8 cellular contexts compared by ENCODE assay signal in the genomic region with DNA sequence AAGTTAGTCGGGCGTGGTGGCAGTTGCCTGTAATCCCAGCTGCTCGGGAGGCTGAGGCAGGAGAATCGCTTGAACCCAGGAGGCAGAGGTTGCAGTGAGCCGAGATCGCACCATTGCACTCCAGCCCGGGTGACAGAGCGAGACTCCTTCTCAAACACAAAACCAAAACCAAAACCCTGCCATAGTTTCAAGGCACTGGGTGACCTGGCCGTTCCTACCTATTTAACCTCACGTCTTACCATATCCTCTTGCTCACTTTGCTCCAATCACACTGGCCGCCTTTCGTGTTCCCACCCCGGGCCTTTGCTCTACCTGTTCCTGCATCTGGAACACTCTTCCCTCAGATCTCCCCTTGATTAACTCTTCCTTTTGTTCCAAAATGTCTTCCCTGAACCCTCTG. TPM values are rescaled to one million over a fixed set of nuclear protein-coding genes. Genes with fewer than 3 reads are reported as not detected.
A peak's percentile ranks its signal among the peaks of the same experiment; 100 is the strongest.
DNase-seq lines count a peak whose midpoint lies in the region; ATAC-seq, FAIRE-seq and TF ChIP-seq lines count a peak whose summit lies in the region.
"Not testable (repeated sequence)": the region's sequence is repeated elsewhere in the genome, so short reads cannot be mapped to it uniquely, and the experiment has no call there.
"Had no signal": no experiment of that assay in that cellular context is flagged by ENCODE, and none has a peak within 500 bp of the region (broad histone marks: within the 10 kb centered on the region; RNA-seq: fewer than 3 reads in every experiment).

No MANE protein-coding gene starts in this region.

- not testable (repeated sequence) for H4K8ac ChIP-seq in trophoblast cell (ENCODE audit: low read depth, low read length)

- intact Hi-C loops in K562 (cut with micrococcal nuclease) = loop anchor here (5.0 to 10.0 kb wide), 2 partner anchors 201 to 286 kb away; a partner anchor contains a TSS
- intact Hi-C loops in HepG2 (cut with micrococcal nuclease; ENCODE audit: unreplicated experiment) = loop anchor here (2.0 to 5.0 kb wide), 2 partner anchors 43 to 116 kb away; a partner anchor contains a TSS

- CTCF ChIA-PET in K562 (lab: Yijun Ruan, JAX; ENCODE audit: low intra/inter-chr PET ratio) (interaction anchor here (3.0 kb wide), 1 partner anchor 51 kb away, joined by 37 read pairs; no protein-coding TSS in a partner anchor), HepG2 (lab: Yijun Ruan, JAX; ENCODE audit: low intra/inter-chr PET ratio, low total read pairs) (interaction anchor here (1.8 kb wide), 1 partner anchor 51 kb away, joined by 9 read pairs; no protein-coding TSS in a partner anchor)

- not testable (repeated sequence) for H3K14ac ChIP-seq in trophoblast cell (ENCODE audit: low read length)

- not testable (repeated sequence) for TF ChIP-seq EP300 in K562 (IDR thresholded peaks at IDR 0.05; ENCODE audit: low read length); HepG2 (IDR thresholded peaks at IDR 0.05; ENCODE audit: low read depth in 2 of 2, low read length in 2 of 2); HepG2 (CRISPR knock-in tag; IDR thresholded peaks at IDR 0.05; ENCODE audit: borderline replicate concordance)

- H3K4me3 ChIP-seq in H7 (ENCODE audit: insufficient read depth, low read depth, low read length); OCI-LY3 (ENCODE audit: low read length); K562; HepG2 (replicated peaks in 1 of 3; ENCODE audit: insufficient read depth in 1 of 3, low read depth in 2 of 3, low read length in 3 of 3); trophoblast cell (ENCODE audit: low read depth, low read length): not testable (repeated sequence)
- H3K4me3 ChIP-seq in MM.1S (ENCODE audit: low read length) = peak overlapping the region; percentile 55

- not testable (repeated sequence) for H3K9me1 ChIP-seq in K562 (ENCODE audit: control insufficient read depth, insufficient read depth, low read length)

- H3K9ac ChIP-seq in MM.1S (ENCODE audit: low read length) = peak overlapping the region; percentile 44; the same call in 1 of the 2 replicates
- not testable (repeated sequence) for H3K9ac ChIP-seq in OCI-LY3 (ENCODE audit: low read length); K562 (ENCODE audit: insufficient read depth in 1 of 2, low read depth in 2 of 2, low read length in 2 of 2); HepG2 (ENCODE audit: insufficient read depth, low read depth, low read length); trophoblast cell (ENCODE audit: low read length)

- not testable (repeated sequence) for H3K4me1 ChIP-seq in MM.1S (ENCODE audit: low read length); OCI-LY3 (ENCODE audit: low read length)
- peaks cover 9 to 24% of the 10 kb centered on the region in 2 experiments; a peak in 4 of 5 replicates for H3K4me1 ChIP-seq in K562 (replicated peaks in 1 of 2; ENCODE audit: control insufficient read depth in 2 of 2, insufficient read depth in 2 of 2, low read length in 2 of 2)
- peaks cover 38% of the 10 kb centered on the region for H3K4me1 ChIP-seq in HepG2 (ENCODE audit: insufficient read depth, low read length)
- H3K4me1 ChIP-seq in trophoblast cell (ENCODE audit: control insufficient read depth in 1 of 2, insufficient read depth in 2 of 2, low read length in 2 of 2) = peaks cover 24% of the 10 kb centered on the region in 2 experiments

- not testable (repeated sequence) for H3K79me2 ChIP-seq in MM.1S (ENCODE audit: low read length); OCI-LY3 (ENCODE audit: low read length); K562 (ENCODE audit: control insufficient read depth, insufficient read depth, low read length); HepG2 (ENCODE audit: insufficient read depth, low read length); trophoblast cell (ENCODE audit: control insufficient read depth, insufficient read depth, low read length, poor library complexity)

- peak overlapping the region; percentile 97 for H2AFZ ChIP-seq in MM.1S (ENCODE audit: low read length)
- not testable (repeated sequence) for H2AFZ ChIP-seq in OCI-LY3 (ENCODE audit: low read depth, low read length); K562 (ENCODE audit: low read depth, low read length); HepG2 (ENCODE audit: low read length); trophoblast cell (ENCODE audit: insufficient read depth, low read length, poor library complexity)

- H3K27me3 ChIP-seq in H7 (ENCODE audit: control insufficient read depth, insufficient read depth, low read length) (peaks cover 41% of the 10 kb centered on the region), OCI-LY3 (ENCODE audit: low read depth, low read length) (peaks cover 22% of the 10 kb centered on the region)
- H3K27me3 ChIP-seq in MM.1S (replicated peaks; ENCODE audit: insufficient read depth, low read length); K562 (ENCODE audit: control insufficient read depth in 2 of 2, insufficient read depth in 2 of 2, low read length in 2 of 2); HepG2 (ENCODE audit: control insufficient read depth in 1 of 2, insufficient read depth in 2 of 2, low read length in 2 of 2); trophoblast cell (ENCODE audit: insufficient read depth, low read length): not testable (repeated sequence)

- ATAC-seq in K562, HepG2: not testable (repeated sequence)

- not testable (repeated sequence) for TF ChIP-seq CTCF in MM.1S (IDR thresholded peaks at IDR 0.05; ENCODE audit: low read length); OCI-LY3 (IDR thresholded peaks at IDR 0.05; ENCODE audit: low read depth, low read length); K562 (IDR thresholded peaks at IDR 0.05 in 2 of 3, conservative IDR thresholded peaks at IDR 0.05 in 1 of 3; ENCODE audit: insufficient read depth in 2 of 3, low read depth in 1 of 3, low read length in 3 of 3); HepG2 (CRISPR knock-in tag; IDR thresholded peaks at IDR 0.05); neural crest cell (conservative IDR thresholded peaks at IDR 0.05)

- not testable (repeated sequence) for H2BK5ac ChIP-seq in trophoblast cell (ENCODE audit: low read depth, low read length, poor library complexity)

- WGBS in K562 (ENCODE audit: insufficient coverage, low coverage, missing lambda C conversion rate) = 43% methylated on average over 11 of the region's 13 CpGs
- 22% methylated on average over 6 of the region's 13 CpGs for WGBS in HepG2 (ENCODE audit: low lambda C conversion rate)
- no CpG with 5 or more reads among the region's 13 CpGs for WGBS in trophoblast cell (ENCODE audit: extremely low coverage, insufficient coverage, insufficient read length)

- in situ Hi-C loops in K562 (cut with MboI) = not testable (repeated sequence)
- in situ Hi-C loops in HepG2 (cut with HindIII; ENCODE audit: extremely low pct_ligation_motif_present, low pct_unique_long_range_greater_than_20kb) = loop anchor here (5.0 kb wide), 2 partner anchors 51 to 116 kb away; no protein-coding TSS in a partner anchor

- peaks cover 58% of the 10 kb centered on the region for H3K4me1 Mint-ChIP-seq in neural crest cell

- POLR2A ChIA-PET in K562 (lab: Yijun Ruan, JAX) = interaction anchor here (1.2 kb wide), 1 partner anchor 11 kb away, joined by 4 read pairs; no protein-coding TSS in a partner anchor
- POLR2A ChIA-PET in HepG2 (lab: Yijun Ruan, JAX) = not testable (repeated sequence)

- H3K9me3 Mint-ChIP-seq in neural crest cell = not testable (repeated sequence)

- H3K23ac ChIP-seq in trophoblast cell (ENCODE audit: low read length) = not testable (repeated sequence)

- not testable (repeated sequence) for H3K18ac ChIP-seq in trophoblast cell (ENCODE audit: low read length)

- not testable (repeated sequence) for H2AK5ac ChIP-seq in trophoblast cell (ENCODE audit: low read length)

- H3K36me3 ChIP-seq in H7 (replicated peaks; ENCODE audit: control insufficient read depth, insufficient read depth, low read length); MM.1S (replicated peaks; ENCODE audit: insufficient read depth, low read length); OCI-LY3 (replicated peaks; ENCODE audit: low read depth, low read length); K562 (ENCODE audit: control insufficient read depth, insufficient read depth, low read length); HepG2 (replicated peaks in 1 of 2; ENCODE audit: control insufficient read depth in 1 of 2, insufficient read depth in 2 of 2, low read length in 2 of 2); trophoblast cell (ENCODE audit: control insufficient read depth in 1 of 2, insufficient read depth in 2 of 2, low read length in 2 of 2): not testable (repeated sequence)

- TF ChIP-seq POLR2A in K562 (conservative IDR thresholded peaks at IDR 0.05); HepG2 (IDR thresholded peaks at IDR 0.05; ENCODE audit: insufficient read depth in 1 of 2, low read depth in 2 of 2, low read length in 2 of 2): not testable (repeated sequence)

- H3K9me3 ChIP-seq in MM.1S (replicated peaks; ENCODE audit: insufficient read depth, low read length); OCI-LY3 (ENCODE audit: insufficient read depth, low read length); K562 (replicated peaks; ENCODE audit: control insufficient read depth, insufficient read depth, low read depth, low read length); HepG2 (ENCODE audit: low read length); trophoblast cell (ENCODE audit: insufficient read depth, low read depth, low read length): not testable (repeated sequence)

- H3K79me1 ChIP-seq in trophoblast cell (ENCODE audit: low read length) = peaks cover 25% of the 10 kb centered on the region

- BruUV-seq in K562 (replicated peaks; lab: Mats Ljungman, UMichigan); HepG2 (replicated peaks; lab: Mats Ljungman, UMichigan): not testable (repeated sequence)

- H3K4me3 Mint-ChIP-seq in neural crest cell = peak overlapping the region; percentile 58

- not testable (repeated sequence) for H3F3A ChIP-seq in MM.1S (ENCODE audit: insufficient read depth, low read length)

- H4K12ac ChIP-seq in trophoblast cell (ENCODE audit: low read depth, low read length) = not testable (repeated sequence)

- H4K91ac ChIP-seq in trophoblast cell (ENCODE audit: low read depth, low read length) = peak overlapping the region; percentile 21

- H2BK120ac ChIP-seq in trophoblast cell (ENCODE audit: insufficient read depth, low read length, poor library complexity) = peak overlapping the region; percentile 33

- H3K27me3 Mint-ChIP-seq in neural crest cell (ENCODE audit: low read depth) = not testable (repeated sequence)

- not testable (repeated sequence) for H4K20me1 ChIP-seq in MM.1S (ENCODE audit: insufficient read depth, low read length); OCI-LY3 (ENCODE audit: insufficient read depth, low read length); K562 (replicated peaks; ENCODE audit: control insufficient read depth, insufficient read depth, low read length); HepG2 (ENCODE audit: insufficient read depth, low read length)

- H3K4me2 ChIP-seq in MM.1S (ENCODE audit: low read depth, low read length) (peak overlapping the region; percentile 92), OCI-LY3 (ENCODE audit: low read length) (0 out of 2 replicates have a peak overlapping the region, but pooled peaks have one; percentile 7), HepG2 (ENCODE audit: low read depth, low read length) (peak overlapping the region; percentile 14; the same call in 1 of the 2 replicates)
- not testable (repeated sequence) for H3K4me2 ChIP-seq in K562 (ENCODE audit: insufficient read depth, low read length); trophoblast cell (ENCODE audit: low read length)

- peak overlapping the region; percentile 73 for H2BK12ac ChIP-seq in trophoblast cell (ENCODE audit: low read length)

- not testable (repeated sequence) for H3K4ac ChIP-seq in trophoblast cell (ENCODE audit: low read depth, low read length)

- not testable (repeated sequence) for H3K9me2 ChIP-seq in MM.1S (replicated peaks; ENCODE audit: insufficient read depth, low read length)

- H3K27ac Mint-ChIP-seq in neural crest cell (ENCODE audit: unreplicated experiment) = not testable (repeated sequence)

- FAIRE-seq in K562 (lab: Jason Lieb, UNC); HepG2 (lab: Jason Lieb, UNC): not testable (repeated sequence)

- H3K36me3 Mint-ChIP-seq in neural crest cell (ENCODE audit: low read depth) = not testable (repeated sequence)

- peak overlapping the region; percentile 32; the same call in 1 of the 2 replicates for H3K27ac ChIP-seq in MM.1S (ENCODE audit: low read length)
- not testable (repeated sequence) for H3K27ac ChIP-seq in OCI-LY3 (ENCODE audit: low read length); K562 (ENCODE audit: extremely low read depth, low read depth, low read length); HepG2 (ENCODE audit: extremely low read length, insufficient read depth, low read length); trophoblast cell (ENCODE audit: low read depth, low read length)

- TF ChIP-seq RAD21 in K562 (CRISPR knock-in tag; conservative IDR thresholded peaks at IDR 0.05 in 1 of 2, IDR thresholded peaks at IDR 0.05 in 1 of 2); HepG2 (CRISPR knock-in tag; IDR thresholded peaks at IDR 0.05): not testable (repeated sequence)

- DNase-seq in H7 (peak; percentile 9), MM.1S (peak; percentile 69)
- DNase-seq in K562 (ENCODE audit: extremely low read depth in 1 of 4, low spot score in 3 of 4); HepG2 (ENCODE audit: low spot score); neural crest cell (ENCODE audit: low read depth, low spot score); trophoblast cell: not testable (repeated sequence)

RNA-seq across cellular contexts. Expression of a gene that starts 6.9 kb away (rescaled TPM):
- total RNA-seq in H7 (2014; rRNA removed; shearing (Covaris generic)) = 12.6 and 15.5 TPM in 2 replicates
- 27.2 and 83.8 TPM in 2 replicates for total RNA-seq in K562 (2011; cell fraction: chromatin; rRNA removed; ENCODE audit: low replicate concordance)
- 70.3 and 82.2 TPM in 2 replicates for total RNA-seq in K562 (2011; cell fraction: nucleolus; rRNA removed)
- total RNA-seq in K562 (2011; cell fraction: nucleoplasm; rRNA removed) = 35.6 and 47.3 TPM in 2 replicates
- 18.0 and 20.6 TPM in 2 replicates for total RNA-seq in K562 (2014; rRNA removed)
- 4.2 and 5.0 TPM in 2 replicates for total RNA-seq in K562 (2014; rRNA removed; fragmentation: Illumina TruSeq; extraction: Trizol)
- total RNA-seq in K562 (2015; rRNA removed; fragmentation: Illumina TruSeq; extraction: Trizol) = 18.3 and 19.0 TPM in 2 replicates
- total RNA-seq in K562 (2021) = 22.2 and 24.0 TPM in 2 replicates
- 18.8 and 39.4 TPM in 2 replicates for polyA plus RNA-seq in K562 (2011; rRNA removed)
- polyA plus RNA-seq in K562 (2011; cell fraction: cytosol; rRNA removed) = 55.2 and 92.4 TPM in 2 replicates
- 56.0 and 58.6 TPM in 2 replicates for polyA plus RNA-seq in K562 (2011; cell fraction: nucleus; rRNA removed)
- 25.6 and 35.2 TPM in 2 replicates for polyA plus RNA-seq in K562 (2012)
- polyA plus RNA-seq in K562 (2014; fragmentation: Illumina TruSeq; extraction: Trizol) = 10.5 and 14.0 TPM in 2 replicates
- polyA plus RNA-seq in K562 (2014; fragmentation: Nextera tagmentation; extraction: Ambion mirVana) = 1 to 10 TPM in 1 of 2 experiments, under 1 TPM in 1; 0.75 to 1.3 TPM
- 21.9 and 26.4 TPM in 2 replicates for polyA plus RNA-seq in K562 (2014; rRNA removed)
- polyA minus RNA-seq in K562 (2011; rRNA and poly(A)+ RNA removed) = 10.7 and 11.9 TPM in 2 replicates
- polyA minus RNA-seq in K562 (2011; cell fraction: cytosol; rRNA and poly(A)+ RNA removed) = 15.5 and 37.0 TPM in 2 replicates
- polyA minus RNA-seq in K562 (2011; cell fraction: nucleus; rRNA and poly(A)+ RNA removed) = 16.7 and 23.5 TPM in 2 replicates
- 4.2 and 9.0 TPM in 2 replicates for total RNA-seq in HepG2 (2016; rRNA removed; fragmentation: Illumina TruSeq; extraction: Trizol)
- 3.2 and 3.4 TPM in 2 replicates for total RNA-seq in HepG2 (2016; cell fraction: cytosol; rRNA removed; fragmentation: Illumina TruSeq; extraction: Trizol; ENCODE audit: low read depth)
- total RNA-seq in HepG2 (2016; cell fraction: insoluble cytoplasmic fraction; rRNA removed; fragmentation: Illumina TruSeq; extraction: Trizol) = 2.8 and 8.0 TPM in 2 replicates
- total RNA-seq in HepG2 (2016; cell fraction: membrane; rRNA removed; fragmentation: Illumina TruSeq; extraction: Trizol) = 5.1 TPM in 2 replicates
- total RNA-seq in HepG2 (2016; cell fraction: nucleus; rRNA removed; fragmentation: Illumina TruSeq; extraction: Trizol) = 10.5 and 11.6 TPM in 2 replicates
- polyA plus RNA-seq in HepG2 (2011; rRNA removed) = 17.1 and 19.6 TPM in 2 replicates
- polyA plus RNA-seq in HepG2 (2011; cell fraction: cytosol; rRNA removed) = 15.6 and 24.7 TPM in 2 replicates
- polyA plus RNA-seq in HepG2 (2011; cell fraction: nucleus; rRNA removed) = 52.1 and 62.8 TPM in 2 replicates
- 5.9 and 7.0 TPM in 2 replicates for polyA plus RNA-seq in HepG2 (2012)
- 4.7 and 5.3 TPM in 2 replicates for polyA plus RNA-seq in HepG2 (2016; cell fraction: cytosol; fragmentation: Illumina TruSeq; extraction: Trizol; ENCODE audit: low read depth)
- 3.9 and 4.0 TPM in 2 replicates for polyA plus RNA-seq in HepG2 (2016; cell fraction: insoluble cytoplasmic fraction; fragmentation: Illumina TruSeq; extraction: Trizol; ENCODE audit: low read depth)
- 6.5 and 7.0 TPM in 2 replicates for polyA plus RNA-seq in HepG2 (2016; cell fraction: membrane; fragmentation: Illumina TruSeq; extraction: Trizol; ENCODE audit: low read depth)
- polyA plus RNA-seq in HepG2 (2016; cell fraction: nucleus; fragmentation: Illumina TruSeq; extraction: Trizol; ENCODE audit: insufficient read depth, low read depth) = 18.8 and 19.8 TPM in 2 replicates
- 1.3 and 29.5 TPM in 2 replicates for polyA minus RNA-seq in HepG2 (2011; rRNA and poly(A)+ RNA removed; ENCODE audit: low replicate concordance)
- polyA minus RNA-seq in HepG2 (2011; cell fraction: cytosol; rRNA and poly(A)+ RNA removed) = 9.5 and 10.8 TPM in 2 replicates
- 8.8 and 10.6 TPM in 2 replicates for polyA minus RNA-seq in HepG2 (2011; cell fraction: nucleus; rRNA and poly(A)+ RNA removed)
- total RNA-seq in neural crest cell = 49.7 and 56.4 TPM in 2 replicates
- polyA plus RNA-seq in trophoblast cell (2013) = 83.1 and 83.9 TPM in 2 replicates
- polyA plus RNA-seq: CD4-positive, CD25-positive, alpha-beta regulatory T cell had no signal

RNA-seq across cellular contexts. Expression of a gene that starts 42.1 kb away (rescaled TPM):
- 12.0 and 15.8 TPM in 2 replicates for total RNA-seq in H7 (2014; rRNA removed; shearing (Covaris generic))
- 159 and 215 TPM in 2 replicates for total RNA-seq in K562 (2011; cell fraction: chromatin; rRNA removed; ENCODE audit: low replicate concordance)
- 89.5 and 89.9 TPM in 2 replicates for total RNA-seq in K562 (2011; cell fraction: nucleolus; rRNA removed)
- total RNA-seq in K562 (2011; cell fraction: nucleoplasm; rRNA removed) = 111 and 132 TPM in 2 replicates
- total RNA-seq in K562 (2014; rRNA removed) = 73.7 and 76.5 TPM in 2 replicates
- total RNA-seq in K562 (2014; rRNA removed; fragmentation: Illumina TruSeq; extraction: Trizol) = 54.1 and 56.9 TPM in 2 replicates
- 70.1 and 71.3 TPM in 2 replicates for total RNA-seq in K562 (2015; rRNA removed; fragmentation: Illumina TruSeq; extraction: Trizol)
- total RNA-seq in K562 (2021) = 61.9 and 71.6 TPM in 2 replicates
- polyA plus RNA-seq in K562 (2011; rRNA removed) = 23.1 and 33.2 TPM in 2 replicates
- 16.3 and 20.6 TPM in 2 replicates for polyA plus RNA-seq in K562 (2011; cell fraction: cytosol; rRNA removed)
- 243 and 275 TPM in 2 replicates for polyA plus RNA-seq in K562 (2011; cell fraction: nucleus; rRNA removed)
- polyA plus RNA-seq in K562 (2012) = 63.5 and 64.9 TPM in 2 replicates
- polyA plus RNA-seq in K562 (2014; fragmentation: Illumina TruSeq; extraction: Trizol) = 79.3 and 83.2 TPM in 2 replicates
- 10 to 100 TPM; 16.5 to 69.7 TPM for polyA plus RNA-seq in K562 (2014; fragmentation: Nextera tagmentation; extraction: Ambion mirVana)
- 46.7 and 52.3 TPM in 2 replicates for polyA plus RNA-seq in K562 (2014; rRNA removed)
- polyA minus RNA-seq in K562 (2011; rRNA and poly(A)+ RNA removed) = 21.7 and 24.7 TPM in 2 replicates
- 20.7 and 23.0 TPM in 2 replicates for polyA minus RNA-seq in K562 (2011; cell fraction: cytosol; rRNA and poly(A)+ RNA removed)
- polyA minus RNA-seq in K562 (2011; cell fraction: nucleus; rRNA and poly(A)+ RNA removed) = 25.8 and 37.1 TPM in 2 replicates
- total RNA-seq in HepG2 (2016; rRNA removed; fragmentation: Illumina TruSeq; extraction: Trizol) = 28.3 and 31.3 TPM in 2 replicates
- total RNA-seq in HepG2 (2016; cell fraction: cytosol; rRNA removed; fragmentation: Illumina TruSeq; extraction: Trizol; ENCODE audit: low read depth) = 6.8 and 10.0 TPM in 2 replicates
- 28.2 and 33.5 TPM in 2 replicates for total RNA-seq in HepG2 (2016; cell fraction: insoluble cytoplasmic fraction; rRNA removed; fragmentation: Illumina TruSeq; extraction: Trizol)
- 17.0 and 17.8 TPM in 2 replicates for total RNA-seq in HepG2 (2016; cell fraction: membrane; rRNA removed; fragmentation: Illumina TruSeq; extraction: Trizol)
- total RNA-seq in HepG2 (2016; cell fraction: nucleus; rRNA removed; fragmentation: Illumina TruSeq; extraction: Trizol) = 32.1 and 38.6 TPM in 2 replicates
- 9.8 and 10.0 TPM in 2 replicates for polyA plus RNA-seq in HepG2 (2011; rRNA removed)
- polyA plus RNA-seq in HepG2 (2011; cell fraction: cytosol; rRNA removed) = 3.3 and 3.7 TPM in 2 replicates
- polyA plus RNA-seq in HepG2 (2011; cell fraction: nucleus; rRNA removed) = 69.5 and 91.8 TPM in 2 replicates
- 12.4 and 16.5 TPM in 2 replicates for polyA plus RNA-seq in HepG2 (2012)
- 5.0 TPM in 2 replicates for polyA plus RNA-seq in HepG2 (2016; cell fraction: cytosol; fragmentation: Illumina TruSeq; extraction: Trizol; ENCODE audit: low read depth)
- polyA plus RNA-seq in HepG2 (2016; cell fraction: insoluble cytoplasmic fraction; fragmentation: Illumina TruSeq; extraction: Trizol; ENCODE audit: low read depth) = 23.7 and 26.7 TPM in 2 replicates
- polyA plus RNA-seq in HepG2 (2016; cell fraction: membrane; fragmentation: Illumina TruSeq; extraction: Trizol; ENCODE audit: low read depth) = 7.9 and 9.5 TPM in 2 replicates
- 69.2 and 78.2 TPM in 2 replicates for polyA plus RNA-seq in HepG2 (2016; cell fraction: nucleus; fragmentation: Illumina TruSeq; extraction: Trizol; ENCODE audit: insufficient read depth, low read depth)
- 4.7 and 19.7 TPM in 2 replicates for polyA minus RNA-seq in HepG2 (2011; rRNA and poly(A)+ RNA removed; ENCODE audit: low replicate concordance)
- 3.1 and 3.5 TPM in 2 replicates for polyA minus RNA-seq in HepG2 (2011; cell fraction: cytosol; rRNA and poly(A)+ RNA removed)
- 13.1 and 15.3 TPM in 2 replicates for polyA minus RNA-seq in HepG2 (2011; cell fraction: nucleus; rRNA and poly(A)+ RNA removed)
- 85.2 and 85.5 TPM in 2 replicates for total RNA-seq in neural crest cell
- 34.5 and 36.5 TPM in 2 replicates for polyA plus RNA-seq in trophoblast cell (2013)

RNA-seq across cellular contexts. Expression of a gene that starts 42.6 kb away (rescaled TPM):
- 74.3 and 99.6 TPM in 2 replicates for total RNA-seq in H7 (2014; rRNA removed; shearing (Covaris generic))
- total RNA-seq in K562 (2011; cell fraction: chromatin; rRNA removed; ENCODE audit: low replicate concordance) = 21.1 and 48.4 TPM in 2 replicates
- 27.8 and 30.0 TPM in 2 replicates for total RNA-seq in K562 (2011; cell fraction: nucleolus; rRNA removed)
- 33.7 and 46.3 TPM in 2 replicates for total RNA-seq in K562 (2011; cell fraction: nucleoplasm; rRNA removed)
- 53.3 and 68.0 TPM in 2 replicates for total RNA-seq in K562 (2014; rRNA removed)
- 25.4 and 35.7 TPM in 2 replicates for total RNA-seq in K562 (2014; rRNA removed; fragmentation: Illumina TruSeq; extraction: Trizol)
- total RNA-seq in K562 (2015; rRNA removed; fragmentation: Illumina TruSeq; extraction: Trizol) = 33.7 and 37.3 TPM in 2 replicates
- total RNA-seq in K562 (2021) = 82.0 and 83.8 TPM in 2 replicates
- 57.0 and 74.4 TPM in 2 replicates for polyA plus RNA-seq in K562 (2011; rRNA removed)
- polyA plus RNA-seq in K562 (2011; cell fraction: cytosol; rRNA removed) = 67.6 and 87.3 TPM in 2 replicates
- polyA plus RNA-seq in K562 (2011; cell fraction: nucleus; rRNA removed) = 57.5 and 83.7 TPM in 2 replicates
- polyA plus RNA-seq in K562 (2012) = 87.7 and 104 TPM in 2 replicates
- 88.9 and 90.6 TPM in 2 replicates for polyA plus RNA-seq in K562 (2014; fragmentation: Illumina TruSeq; extraction: Trizol)
- polyA plus RNA-seq in K562 (2014; fragmentation: Nextera tagmentation; extraction: Ambion mirVana) = 10 to 100 TPM; 10.1 to 24.7 TPM
- polyA plus RNA-seq in K562 (2014; rRNA removed) = 72.1 and 81.3 TPM in 2 replicates
- 19.9 and 27.1 TPM in 2 replicates for polyA minus RNA-seq in K562 (2011; rRNA and poly(A)+ RNA removed)
- polyA minus RNA-seq in K562 (2011; cell fraction: cytosol; rRNA and poly(A)+ RNA removed) = 25.8 and 28.1 TPM in 2 replicates
- 8.9 and 11.1 TPM in 2 replicates for polyA minus RNA-seq in K562 (2011; cell fraction: nucleus; rRNA and poly(A)+ RNA removed)
- total RNA-seq in HepG2 (2016; rRNA removed; fragmentation: Illumina TruSeq; extraction: Trizol) = 37.1 and 42.1 TPM in 2 replicates
- total RNA-seq in HepG2 (2016; cell fraction: cytosol; rRNA removed; fragmentation: Illumina TruSeq; extraction: Trizol; ENCODE audit: low read depth) = 7.2 and 8.5 TPM in 2 replicates
- 34.5 and 46.1 TPM in 2 replicates for total RNA-seq in HepG2 (2016; cell fraction: insoluble cytoplasmic fraction; rRNA removed; fragmentation: Illumina TruSeq; extraction: Trizol)
- 23.0 and 25.4 TPM in 2 replicates for total RNA-seq in HepG2 (2016; cell fraction: membrane; rRNA removed; fragmentation: Illumina TruSeq; extraction: Trizol)
- 19.0 and 24.0 TPM in 2 replicates for total RNA-seq in HepG2 (2016; cell fraction: nucleus; rRNA removed; fragmentation: Illumina TruSeq; extraction: Trizol)
- 41.3 and 51.5 TPM in 2 replicates for polyA plus RNA-seq in HepG2 (2011; rRNA removed)
- polyA plus RNA-seq in HepG2 (2011; cell fraction: cytosol; rRNA removed) = 28.0 and 37.2 TPM in 2 replicates
- 80.9 and 98.9 TPM in 2 replicates for polyA plus RNA-seq in HepG2 (2011; cell fraction: nucleus; rRNA removed)
- 44.2 and 48.1 TPM in 2 replicates for polyA plus RNA-seq in HepG2 (2012)
- polyA plus RNA-seq in HepG2 (2016; cell fraction: cytosol; fragmentation: Illumina TruSeq; extraction: Trizol; ENCODE audit: low read depth) = 12.6 and 15.0 TPM in 2 replicates
- 55.0 and 56.0 TPM in 2 replicates for polyA plus RNA-seq in HepG2 (2016; cell fraction: insoluble cytoplasmic fraction; fragmentation: Illumina TruSeq; extraction: Trizol; ENCODE audit: low read depth)
- polyA plus RNA-seq in HepG2 (2016; cell fraction: membrane; fragmentation: Illumina TruSeq; extraction: Trizol; ENCODE audit: low read depth) = 24.9 and 27.1 TPM in 2 replicates
- polyA plus RNA-seq in HepG2 (2016; cell fraction: nucleus; fragmentation: Illumina TruSeq; extraction: Trizol; ENCODE audit: insufficient read depth, low read depth) = 49.6 and 53.8 TPM in 2 replicates
- 55.9 and 116 TPM in 2 replicates for polyA minus RNA-seq in HepG2 (2011; rRNA and poly(A)+ RNA removed; ENCODE audit: low replicate concordance)
- 13.8 and 16.4 TPM in 2 replicates for polyA minus RNA-seq in HepG2 (2011; cell fraction: cytosol; rRNA and poly(A)+ RNA removed)
- polyA minus RNA-seq in HepG2 (2011; cell fraction: nucleus; rRNA and poly(A)+ RNA removed) = 11.3 and 16.7 TPM in 2 replicates
- total RNA-seq in neural crest cell = 69.9 and 73.2 TPM in 2 replicates
- 35.0 and 35.4 TPM in 2 replicates for polyA plus RNA-seq in trophoblast cell (2013)
